Comparison of ENCODE assay signal across 8 cellular contexts in genomic region chr11:35138058-35138457, GRCh38. TPM values are rescaled to one million over a fixed set of nuclear protein-coding genes. Genes with fewer than 3 reads are reported as not detected.
DNase-seq lines count a peak whose midpoint lies in the region; ATAC-seq lines count a peak whose summit lies in the region.

No MANE protein-coding gene starts in this region.

- H3K27me3 ChIP-seq in iPS-18a (ENCODE audit: control insufficient read depth, insufficient read depth, low read length) (peaks cover 49% of the 10 kb centered on the region), subcutaneous abdominal adipose tissue (ENCODE audit: control insufficient read depth in 5 of 5, insufficient read depth in 4 of 5, low read length in 5 of 5) (peaks cover 0 to 10% (median 0%) of the 10 kb centered on the region in 5 donors)

- peak overlapping the region; percentile 94 for H3K4me3 Mint-ChIP-seq in activated CD4-positive, alpha-beta T cell treated with anti-CD3 and anti-CD28 coated beads, Interleukin-2, amount 10 ng/mL, durations not matched to agents 24 days and 14 days
- H3K4me3 Mint-ChIP-seq in activated T-helper 2 cell treated with anti-CD3 and anti-CD28 coated beads, Interferon-gamma antibody, Interleukin-2, Interleukin-4, amounts not matched to agents 10 μg/mL and 5 μg/mL and 100 μg/mL, durations not matched to agents 14 hours and 24 hours and 36 hours (ENCODE audit: low read depth), result peak overlapping the region; percentile 87

- no peak for DNase-seq in activated CD4-positive, alpha-beta T cell treated with anti-CD3 and anti-CD28 coated beads, Interleukin-2, amount 10 ng/mL, durations not matched to agents 24 days and 14 days
- no peak for DNase-seq in activated CD4-positive, alpha-beta T cell treated with anti-CD3 and anti-CD28 coated beads, Interleukin-2, amount 50 U/mL, for 48 hours
- no peak for DNase-seq in activated T-helper 2 cell treated with anti-CD3 and anti-CD28 coated beads, Interferon-gamma antibody, Interleukin-2, Interleukin-4, amounts not matched to agents 10 μg/mL and 5 μg/mL and 100 μg/mL, durations not matched to agents 14 hours and 24 hours and 36 hours (ENCODE audit: low spot score)
- DNase-seq in OCI-M1 (lab: John Stamatoyannopoulos, UW), result no peak
- DNase-seq in effector CD8-positive, alpha-beta T cell (lab: John Stamatoyannopoulos, UW), result no peak

- intact Hi-C loops in activated CD4-positive, alpha-beta T cell treated with anti-CD3 and anti-CD28 coated beads, Interleukin-2, amount 10 ng/mL, durations not matched to agents 24 days and 14 days (cut with micrococcal nuclease), result loop anchor here (1.0 kb wide), 1 partner anchor 12 kb away; no protein-coding TSS in a partner anchor
- intact Hi-C loops in activated T-helper 2 cell treated with anti-CD3 and anti-CD28 coated beads, Interferon-gamma antibody, Interleukin-2, Interleukin-4, amounts not matched to agents 10 μg/mL and 5 μg/mL and 100 μg/mL, durations not matched to agents 14 hours and 24 hours and 36 hours (cut with micrococcal nuclease), result no loop called here

- H3K4me3 ChIP-seq in iPS-18a (ENCODE audit: low read length) (peak overlapping the region; percentile 70), subcutaneous abdominal adipose tissue (ENCODE audit: low read depth in 1 of 5, low read length in 5 of 5) (peak overlapping the region in 4 of 5 donors; percentile 31 to 97 (median 80))

- H3K27ac Mint-ChIP-seq in activated CD4-positive, alpha-beta T cell treated with anti-CD3 and anti-CD28 coated beads, Interleukin-2, amount 10 ng/mL, durations not matched to agents 24 days and 14 days, result peak overlapping the region; percentile 97
- peak overlapping the region; percentile 4 for H3K27ac Mint-ChIP-seq in activated T-helper 2 cell treated with anti-CD3 and anti-CD28 coated beads, Interferon-gamma antibody, Interleukin-2, Interleukin-4, amounts not matched to agents 10 μg/mL and 5 μg/mL and 100 μg/mL, durations not matched to agents 14 hours and 24 hours and 36 hours

- no peaks in the 10 kb centered on the region for H3K27me3 Mint-ChIP-seq in activated CD4-positive, alpha-beta T cell treated with anti-CD3 and anti-CD28 coated beads, Interleukin-2, amount 10 ng/mL, durations not matched to agents 24 days and 14 days
- peaks cover 13% of the 10 kb centered on the region for H3K27me3 Mint-ChIP-seq in activated T-helper 2 cell treated with anti-CD3 and anti-CD28 coated beads, Interferon-gamma antibody, Interleukin-2, Interleukin-4, amounts not matched to agents 10 μg/mL and 5 μg/mL and 100 μg/mL, durations not matched to agents 14 hours and 24 hours and 36 hours (ENCODE audit: low read depth)

- H3K36me3 Mint-ChIP-seq in activated CD4-positive, alpha-beta T cell treated with anti-CD3 and anti-CD28 coated beads, Interleukin-2, amount 10 ng/mL, durations not matched to agents 24 days and 14 days (ENCODE audit: low read depth), result peaks cover 40% of the 10 kb centered on the region
- peaks cover 26% of the 10 kb centered on the region for H3K36me3 Mint-ChIP-seq in activated T-helper 2 cell treated with anti-CD3 and anti-CD28 coated beads, Interferon-gamma antibody, Interleukin-2, Interleukin-4, amounts not matched to agents 10 μg/mL and 5 μg/mL and 100 μg/mL, durations not matched to agents 14 hours and 24 hours and 36 hours (ENCODE audit: low read depth)

- H3K9ac ChIP-seq in iPS-18a (ENCODE audit: low read length), result no peak overlapping the region
- H3K9ac ChIP-seq in subcutaneous abdominal adipose tissue (ENCODE audit: low read length in 5 of 5), result peak overlapping the region in 3 of 5 donors; percentile 68 to 81 (median 81)

- no peaks in the 10 kb centered on the region for H3K36me3 ChIP-seq in iPS-18a (ENCODE audit: control insufficient read depth, low read depth, low read length)
- peaks cover 0 to under 1% (median 0%) of the 10 kb centered on the region in 5 donors for H3K36me3 ChIP-seq in subcutaneous abdominal adipose tissue (ENCODE audit: control insufficient read depth in 5 of 5, insufficient read depth in 5 of 5, low read length in 5 of 5)

- H3K27ac ChIP-seq in iPS-18a (ENCODE audit: low read length) (no peak overlapping the region), subcutaneous abdominal adipose tissue (ENCODE audit: low read depth, low read length) (peak overlapping the region; percentile 71)

- peaks cover 43% of the 10 kb centered on the region for H3K4me1 Mint-ChIP-seq in activated CD4-positive, alpha-beta T cell treated with anti-CD3 and anti-CD28 coated beads, Interleukin-2, amount 10 ng/mL, durations not matched to agents 24 days and 14 days
- peaks cover 43% of the 10 kb centered on the region for H3K4me1 Mint-ChIP-seq in activated T-helper 2 cell treated with anti-CD3 and anti-CD28 coated beads, Interferon-gamma antibody, Interleukin-2, Interleukin-4, amounts not matched to agents 10 μg/mL and 5 μg/mL and 100 μg/mL, durations not matched to agents 14 hours and 24 hours and 36 hours (ENCODE audit: low read depth)

- ATAC-seq in GM18517 (IDR thresholded peaks at IDR 0.05; ENCODE audit: unreplicated experiment), result no peak

- H3K9me3 ChIP-seq in iPS-18a (ENCODE audit: control insufficient read depth, low read depth, low read length) (no peaks in the 10 kb centered on the region), subcutaneous abdominal adipose tissue (ENCODE audit: control insufficient read depth in 5 of 5, low read length in 5 of 5) (no peaks in the 10 kb centered on the region)

- H3K9me3 Mint-ChIP-seq in activated CD4-positive, alpha-beta T cell treated with anti-CD3 and anti-CD28 coated beads, Interleukin-2, amount 10 ng/mL, durations not matched to agents 24 days and 14 days, result no peaks in the 10 kb centered on the region
- no peaks in the 10 kb centered on the region for H3K9me3 Mint-ChIP-seq in activated T-helper 2 cell treated with anti-CD3 and anti-CD28 coated beads, Interferon-gamma antibody, Interleukin-2, Interleukin-4, amounts not matched to agents 10 μg/mL and 5 μg/mL and 100 μg/mL, durations not matched to agents 14 hours and 24 hours and 36 hours

- H3K4me1 ChIP-seq in iPS-18a (ENCODE audit: control insufficient read depth, low read depth, low read length) (peaks cover 4% of the 10 kb centered on the region), subcutaneous abdominal adipose tissue (ENCODE audit: control insufficient read depth in 5 of 5, insufficient read depth in 5 of 5, low read length in 5 of 5) (peaks cover 6 to 33% (median 22%) of the 10 kb centered on the region in 5 donors)

RNA-seq across cellular contexts. Expression of gene CD44, which starts 0.9 kb away (rescaled TPM):
- 488 and 489 TPM in 2 replicates for total RNA-seq in activated CD4-positive, alpha-beta T cell treated with anti-CD3 and anti-CD28 coated beads, Interleukin-2, amount 10 ng/mL, durations not matched to agents 24 days and 14 days
- total RNA-seq in activated T-helper 2 cell treated with anti-CD3 and anti-CD28 coated beads, Interferon-gamma antibody, Interleukin-2, Interleukin-4, amounts not matched to agents 10 μg/mL and 5 μg/mL and 100 μg/mL, durations not matched to agents 14 hours and 24 hours and 36 hours, result 232 and 249 TPM in 2 replicates
